In the genomic region with DNA sequence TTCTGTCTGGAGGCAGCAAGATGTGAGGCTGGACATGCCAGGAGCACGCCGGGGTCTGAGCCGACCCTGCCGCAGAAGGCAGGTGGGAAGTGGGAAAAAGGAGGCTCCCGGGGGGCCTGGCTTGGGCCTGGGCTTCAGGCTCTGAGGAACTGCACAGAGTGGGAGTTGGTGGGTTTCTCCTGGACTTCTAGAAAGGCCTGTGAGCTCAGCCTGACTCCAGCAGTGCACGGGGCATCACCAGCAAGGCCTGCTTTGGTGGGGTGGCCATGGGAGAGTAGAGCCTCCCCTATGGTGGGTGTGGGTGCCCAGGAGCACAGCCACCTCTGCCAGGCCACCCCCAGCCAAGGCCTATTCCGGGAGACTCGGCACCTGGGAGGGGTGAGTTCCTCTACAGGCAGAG, we compare ENCODE assay signal across 21 cellular contexts. TPM values are rescaled to one million over a fixed set of nuclear protein-coding genes. Genes with fewer than 3 reads are reported as not detected.
DNase-seq lines count a peak whose midpoint lies in the region; ATAC-seq and TF ChIP-seq lines count a peak whose summit lies in the region.
"Had no signal": no experiment of that assay in that cellular context is flagged by ENCODE, and none has a peak within 500 bp of the region (broad histone marks: within the 10 kb centered on the region; RNA-seq: fewer than 3 reads in every experiment).

No MANE protein-coding gene starts in this region.

- H2BK5ac ChIP-seq in neuronal stem cell (ENCODE audit: low read length) = no peak overlapping the region

- H3K4me1 ChIP-seq in heart left ventricle (peaks cover 0 to 34% (median 22%) of the 10 kb centered on the region in 12 donors), neuronal stem cell (ENCODE audit: control insufficient read depth in 2 of 2, insufficient read depth in 1 of 2, low read depth in 1 of 2, low read length in 2 of 2) (no peaks in the 10 kb centered on the region), thyroid gland (peaks cover 8 to 16% of the 10 kb centered on the region in 2 donors), upper lobe of right lung (no peaks in the 10 kb centered on the region)
- H3K4me1 ChIP-seq: foreskin keratinocyte had no signal

- no peak overlapping the region for H3K4me3 ChIP-seq in heart left ventricle
- H3K4me3 ChIP-seq in neuronal stem cell (ENCODE audit: low read length in 2 of 2) = no peak overlapping the region
- H3K4me3 ChIP-seq in thyroid gland (replicated peaks in 1 of 3) = no peak overlapping the region
- no peak overlapping the region for H3K4me3 ChIP-seq in upper lobe of right lung
- H3K4me3 ChIP-seq: ovary had no signal

- H3K79me1 ChIP-seq in neuronal stem cell (ENCODE audit: low read depth, low read length) = no peaks in the 10 kb centered on the region

- H3K9me3 Mint-ChIP-seq in effector memory CD8-positive, alpha-beta T cell = no peaks in the 10 kb centered on the region
- H3K9me3 Mint-ChIP-seq: CD8-positive, alpha-beta T cell had no signal

- peaks cover 3% of the 10 kb centered on the region for H3K36me3 Mint-ChIP-seq in effector memory CD8-positive, alpha-beta T cell (ENCODE audit: insufficient read depth)
- H3K36me3 Mint-ChIP-seq: CD8-positive, alpha-beta T cell had no signal

- H3K27me3 ChIP-seq in heart left ventricle (no peaks in the 10 kb centered on the region), neuronal stem cell (ENCODE audit: control insufficient read depth in 3 of 3, insufficient read depth in 3 of 3, low read depth in 1 of 3, low read length in 3 of 3) (peaks cover 0 to 15% (median 0%) of the 10 kb centered on the region in 3 experiments), thyroid gland (no peaks in the 10 kb centered on the region), upper lobe of right lung (no peaks in the 10 kb centered on the region)
- H3K27me3 ChIP-seq: foreskin keratinocyte, ovary had no signal

- no peak overlapping the region for H2BK120ac ChIP-seq in neuronal stem cell (ENCODE audit: low read depth, low read length)

- 77 to 94% (median 90%) methylated on average over 8 of the region's 8 CpGs for WGBS in heart left ventricle, 4 donors
- no CpG with 5 or more reads among the region's 8 CpGs for WGBS in neuronal stem cell (ENCODE audit: extremely low coverage in 2 of 2, insufficient read length in 2 of 2, insufficient replicate concordance in 1 of 2), 2 donors
- WGBS in thyroid gland, 2 donors = 63 to 81% methylated on average over 5 to 7 of the region's 8 CpGs

- H3K4ac ChIP-seq in neuronal stem cell (ENCODE audit: low read length) = no peak overlapping the region

- no peak overlapping the region for H3K14ac ChIP-seq in neuronal stem cell (ENCODE audit: low read length)

- H4K91ac ChIP-seq in neuronal stem cell (ENCODE audit: low read depth, low read length, poor library complexity) = no peak overlapping the region

- peak overlapping the region; percentile 50 for H2AFZ ChIP-seq in neuronal stem cell (ENCODE audit: low read length)

- no peak overlapping the region for H3K23ac ChIP-seq in neuronal stem cell (ENCODE audit: low read depth, low read length, poor library complexity)

- no peak for TF ChIP-seq CTCF in heart left ventricle (IDR thresholded peaks at IDR 0.05)
- no peak for TF ChIP-seq CTCF in thyroid gland (IDR thresholded peaks at IDR 0.05)
- TF ChIP-seq CTCF in upper lobe of right lung (IDR thresholded peaks at IDR 0.05) = no peak

- H3K27me3 Mint-ChIP-seq in effector memory CD8-positive, alpha-beta T cell = peaks cover 4 to 33% of the 10 kb centered on the region in 2 donors

- no peak for DNase-seq in caudate nucleus (lab: John Stamatoyannopoulos, UW)
- DNase-seq in heart left ventricle = no peak
- DNase-seq in neuronal stem cell (ENCODE audit: low spot score) = no peak
- DNase-seq in thyroid gland = no peak
- no peak for DNase-seq in upper lobe of right lung
- no peak for DNase-seq in NCI-H1417 (lab: John Stamatoyannopoulos, UW)
- DNase-seq in islet precursor cell = no peak
- DNase-seq in effector memory CD8-positive, alpha-beta T cell = no peak
- DNase-seq: activated CD4-positive, CD25-positive, alpha-beta regulatory T cell treated with anti-CD3 and anti-CD28 coated beads, Interleukin-2, amount 50 U/mL, for 72 hours; activated effector memory CD4-positive, alpha-beta T cell treated with Interleukin-2 at 50 U/mL for 16 hours; DMS79; NCI-H146; NCI-H82; ovary; small intestine; stimulated activated CD4-positive, alpha-beta T cell treated with anti-CD3 and anti-CD28 coated beads, Interleukin-4, amount 100 ng/mL, for 24 hours; T1000 had no signal

- TF ChIP-seq POLR2A in heart left ventricle (IDR thresholded peaks at IDR 0.05) (no peak), thyroid gland (IDR thresholded peaks at IDR 0.05) (no peak)

- H4K8ac ChIP-seq in neuronal stem cell (ENCODE audit: low read depth, low read length) = no peak overlapping the region

- no peak overlapping the region for H3K9ac ChIP-seq in neuronal stem cell (ENCODE audit: low read depth, low read length, poor library complexity)

- peaks cover 0 to 22% (median 0%) of the 10 kb centered on the region in 9 donors for H3K36me3 ChIP-seq in heart left ventricle
- H3K36me3 ChIP-seq in neuronal stem cell (replicated peaks in 1 of 2; ENCODE audit: control insufficient read depth in 2 of 2, insufficient read depth in 2 of 2, low read length in 2 of 2) = no peaks in the 10 kb centered on the region
- no peaks in the 10 kb centered on the region for H3K36me3 ChIP-seq in thyroid gland
- H3K36me3 ChIP-seq in upper lobe of right lung = no peaks in the 10 kb centered on the region
- H3K36me3 ChIP-seq: ovary had no signal

- H3K4me1 Mint-ChIP-seq in effector memory CD8-positive, alpha-beta T cell (ENCODE audit: low read depth in 2 of 2) = no peaks in the 10 kb centered on the region

- H3K9me3 ChIP-seq in heart left ventricle (peaks cover 0 to 4% (median 0%) of the 10 kb centered on the region in 12 donors), neuronal stem cell (replicated peaks in 1 of 2; ENCODE audit: control insufficient read depth in 2 of 2, insufficient read depth in 1 of 2, low read depth in 1 of 2, low read length in 2 of 2) (peaks cover 0 to 4% of the 10 kb centered on the region in 2 donors), thyroid gland (no peaks in the 10 kb centered on the region), upper lobe of right lung (peaks cover under 1% of the 10 kb centered on the region)
- H3K9me3 ChIP-seq: ovary had no signal

- intact Hi-C loops in heart left ventricle (cut with DNase I) = no loop called here
- intact Hi-C loops in thyroid gland (cut with DNase I) = no loop called here
- intact Hi-C loops in upper lobe of right lung (cut with DNase I) = no loop called here

- H3K27ac ChIP-seq in caudate nucleus (ENCODE audit: low read depth, low read length) (peak overlapping the region; percentile 19), heart left ventricle (peak overlapping the region in 9 of 12 donors; percentile 5 to 75 (median 49)), neuronal stem cell (replicated peaks; ENCODE audit: low read length) (no peak overlapping the region), thyroid gland (peak overlapping the region; percentile 36 to 74 (median 53)), upper lobe of right lung (no peak overlapping the region)
- H3K27ac ChIP-seq: foreskin keratinocyte, ovary had no signal

- H3K4me3 Mint-ChIP-seq in effector memory CD8-positive, alpha-beta T cell = no peak overlapping the region
- H3K4me3 Mint-ChIP-seq: CD8-positive, alpha-beta T cell had no signal

- H3K27ac Mint-ChIP-seq in effector memory CD8-positive, alpha-beta T cell = no peak overlapping the region
- H3K27ac Mint-ChIP-seq: CD8-positive, alpha-beta T cell had no signal

- peak in 3 of 4 donors; percentile 6 to 15 (median 13) for ATAC-seq in heart left ventricle
- ATAC-seq in upper lobe of right lung = no peak
- ATAC-seq in effector memory CD8-positive, alpha-beta T cell (replicated peaks) = no peak
- ATAC-seq: CD8-positive, alpha-beta T cell; foreskin keratinocyte; HepG2; Panc1 had no signal

- H2AK5ac ChIP-seq in neuronal stem cell (ENCODE audit: low read depth, low read length) = no peak overlapping the region

- no peak overlapping the region for H3K4me2 ChIP-seq in neuronal stem cell (ENCODE audit: insufficient read depth, low read length, poor library complexity, severe bottlenecking)

- no peak overlapping the region for H2BK12ac ChIP-seq in neuronal stem cell (ENCODE audit: low read length)

- H3K18ac ChIP-seq in neuronal stem cell (ENCODE audit: low read length) = peak overlapping the region; percentile 55

- no peak overlapping the region for H2BK15ac ChIP-seq in neuronal stem cell (ENCODE audit: low read length)

RNA-seq across cellular contexts. Expression of a gene that starts 18.1 kb away (rescaled TPM):
- total RNA-seq in heart left ventricle = 10 to 100 TPM; 33.3 to 57.6 (median 46.4) TPM
- 10 to 100 TPM; 20.9 to 60.1 TPM for polyA plus RNA-seq in heart left ventricle
- polyA plus RNA-seq in neuronal stem cell (2013, experiment 1 of 2) = 46.4 TPM
- polyA plus RNA-seq in neuronal stem cell (2013, experiment 2 of 2) = 47.5 TPM
- 10 to 100 TPM; 56.1 to 72.2 (median 59.7) TPM for total RNA-seq in thyroid gland
- total RNA-seq in upper lobe of right lung = 30.8 TPM

Comparison
In these comparisons a context has a peak if more than half of its experiments do, and no peak if none do; other contexts are left out.
1. H3K27ac ChIP-seq: peak in caudate nucleus (single experiment), heart left ventricle (9 of 12) and thyroid gland (3 of 3); none in neuronal stem cell (single experiment) and upper lobe of right lung (single experiment).
2. ATAC-seq: peak in heart left ventricle (3 of 4); none in upper lobe of right lung (single experiment) and effector memory CD8-positive, alpha-beta T cell (single experiment).